In the genomic region with DNA sequence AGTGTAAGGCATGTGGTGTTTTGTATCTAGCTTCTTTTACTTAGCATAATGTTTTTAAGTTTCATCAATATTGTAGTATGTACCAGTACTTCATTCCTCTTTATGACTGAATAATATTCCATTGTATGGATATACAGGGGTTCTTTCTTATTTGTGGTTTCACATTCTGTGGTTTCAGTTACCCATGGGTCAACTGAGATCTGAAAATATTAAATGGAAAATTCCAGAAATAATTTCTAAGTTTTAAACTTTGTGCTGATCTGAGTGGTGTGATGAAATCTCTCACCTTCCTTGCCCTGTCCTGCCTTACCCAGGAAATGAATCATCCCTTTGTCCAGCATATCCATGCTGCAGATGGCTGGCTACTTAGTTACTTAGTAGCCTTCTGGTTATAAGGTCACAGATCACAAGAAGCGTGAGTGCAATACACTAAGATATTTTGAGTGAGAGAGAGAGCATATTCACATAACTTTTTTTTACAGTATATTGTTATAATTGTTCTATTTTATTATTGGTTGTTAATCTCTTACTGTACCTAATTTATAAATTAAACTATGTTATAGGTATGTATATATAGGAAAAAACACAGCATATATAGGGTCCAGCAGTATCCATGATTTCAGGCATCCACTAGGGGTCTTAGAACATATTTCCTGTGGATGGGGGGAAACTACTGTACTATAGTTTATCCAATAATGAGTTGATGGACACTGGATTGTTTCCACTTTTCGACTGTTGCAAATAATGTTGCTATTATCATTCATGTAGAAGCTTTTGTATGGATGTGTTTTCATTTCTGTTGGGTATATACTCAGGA, we compare ENCODE assay signal across 12 cellular contexts. TPM values are rescaled to one million over a fixed set of nuclear protein-coding genes. Genes with fewer than 3 reads are reported as not detected.
A peak's percentile ranks its signal among the peaks of the same experiment; 100 is the strongest.
DNase-seq lines count a peak whose midpoint lies in the region; ATAC-seq, FAIRE-seq and TF ChIP-seq lines count a peak whose summit lies in the region.
"Had no signal": no experiment of that assay in that cellular context is flagged by ENCODE, and none has a peak within 500 bp of the region (broad histone marks: within the 10 kb centered on the region; RNA-seq: fewer than 3 reads in every experiment).

No MANE protein-coding gene starts in this region.

- no peaks in the 10 kb centered on the region for H3K36me3 ChIP-seq in pancreas

- H3K56ac ChIP-seq in H9 (ENCODE audit: insufficient read length, low read depth, low read length): no peak overlapping the region

- H3K4me1 ChIP-seq in H9 (ENCODE audit: insufficient read depth, low read length): no peaks in the 10 kb centered on the region
- peaks cover 0 to 18% (median 5%) of the 10 kb centered on the region in 3 donors for H3K4me1 ChIP-seq in pancreas

- peaks cover 5 to 17% (median 6%) of the 10 kb centered on the region in 3 experiments; a peak in 4 of 7 replicates for H3K36me3 Mint-ChIP-seq in H9 (ENCODE audit: insufficient read depth in 1 of 3, low read depth in 3 of 3)
- peaks cover 13% of the 10 kb centered on the region for H3K36me3 Mint-ChIP-seq in effector memory CD8-positive, alpha-beta T cell (ENCODE audit: insufficient read depth)

- H3K14ac ChIP-seq in H9 (ENCODE audit: insufficient read depth, low read length): no peak overlapping the region

- H4K8ac ChIP-seq in H9 (replicated peaks; ENCODE audit: insufficient read length, low read depth, low read length): no peak overlapping the region

- H3K9me3 ChIP-seq in H9 (ENCODE audit: control insufficient read depth, low read depth, low read length) (no peaks in the 10 kb centered on the region), pancreas (no peaks in the 10 kb centered on the region)
- H3K9me3 ChIP-seq: stomach had no signal

- no peaks in the 10 kb centered on the region for H3K27me3 Mint-ChIP-seq in H9 (ENCODE audit: low read depth)
- H3K27me3 Mint-ChIP-seq in effector memory CD8-positive, alpha-beta T cell: no peaks in the 10 kb centered on the region
- H3K27me3 Mint-ChIP-seq: memory B cell had no signal

- TF ChIP-seq CTCF in H9 (conservative IDR thresholded peaks at IDR 0.05): peak; percentile 24; the same call in 1 of the 3 replicates
- no peak for TF ChIP-seq CTCF in pancreas (IDR thresholded peaks at IDR 0.05)

- no peaks in the 10 kb centered on the region for H3K79me1 ChIP-seq in H9 (ENCODE audit: insufficient read depth, low read depth, low read length, poor library complexity, severe bottlenecking)

- H3K4me1 Mint-ChIP-seq in H9: peaks cover 12 to 21% of the 10 kb centered on the region in 2 experiments
- H3K4me1 Mint-ChIP-seq in effector memory CD8-positive, alpha-beta T cell (ENCODE audit: low read depth in 2 of 2): peaks cover 4 to 32% of the 10 kb centered on the region in 2 donors
- H3K4me1 Mint-ChIP-seq: memory B cell had no signal

- peak; percentile 57 for FAIRE-seq in pancreas (lab: Jason Lieb, UNC)

- no peak overlapping the region for H3K23ac ChIP-seq in H9 (ENCODE audit: insufficient read length, low read depth, low read length)

- H3K18ac ChIP-seq in H9 (ENCODE audit: insufficient read length, low read depth, low read length): no peak overlapping the region

- H3K4me3 Mint-ChIP-seq in H9: no peak overlapping the region
- no peak overlapping the region for H3K4me3 Mint-ChIP-seq in effector memory CD8-positive, alpha-beta T cell
- H3K4me3 Mint-ChIP-seq: memory B cell; T-helper 1 cell treated with Interleukin-12 subunit alpha and Interleukin-12 subunit beta and Interleukin-4 antibody, amounts not matched to agents 30 μg/mL and 1 μg/mL, for 36 hours had no signal

- no peak overlapping the region for H2BK120ac ChIP-seq in H9 (ENCODE audit: low read depth, low read length, poor library complexity, severe bottlenecking)

- no peak overlapping the region for H3K9ac ChIP-seq in H9 (ENCODE audit: extremely low read depth, insufficient read length, low read length)

- no peaks in the 10 kb centered on the region for H4K20me1 ChIP-seq in H9 (ENCODE audit: control insufficient read depth, insufficient read depth, insufficient read length)

- no peak overlapping the region for H4K5ac ChIP-seq in H9 (ENCODE audit: insufficient read length, low read depth, low read length)

- H3K27me3 ChIP-seq in H9 (ENCODE audit: insufficient read depth, low read length): no peaks in the 10 kb centered on the region
- no peaks in the 10 kb centered on the region for H3K27me3 ChIP-seq in pancreas
- H3K27me3 ChIP-seq: stomach had no signal

- H3K9me3 Mint-ChIP-seq in H9: no peaks in the 10 kb centered on the region
- H3K9me3 Mint-ChIP-seq in effector memory CD8-positive, alpha-beta T cell: no peaks in the 10 kb centered on the region
- H3K9me3 Mint-ChIP-seq: memory B cell; T-helper 1 cell treated with Interleukin-12 subunit alpha and Interleukin-12 subunit beta and Interleukin-4 antibody, amounts not matched to agents 30 μg/mL and 1 μg/mL, for 36 hours had no signal

- H3K4me3 ChIP-seq in pancreas: no peak overlapping the region
- H3K4me3 ChIP-seq: stomach had no signal

- H3T11ph ChIP-seq in H9 (ENCODE audit: low read length): no peak overlapping the region

- no peak overlapping the region for H2BK15ac ChIP-seq in H9 (ENCODE audit: low read depth, low read length)

- H3K27ac Mint-ChIP-seq in H9: no peak overlapping the region; a peak in 1 of 7 replicates
- no peak overlapping the region for H3K27ac Mint-ChIP-seq in effector memory CD8-positive, alpha-beta T cell
- H3K27ac Mint-ChIP-seq: memory B cell; T-helper 1 cell treated with Interleukin-12 subunit alpha and Interleukin-12 subunit beta and Interleukin-4 antibody, amounts not matched to agents 30 μg/mL and 1 μg/mL, for 36 hours had no signal

- DNase-seq in H9: no peak
- peak; percentile 77 for DNase-seq in RKO (ENCODE audit: low spot score)
- peak; percentile 46 for DNase-seq in fibroblast of gingiva (ENCODE audit: low read depth)
- DNase-seq in pancreas: no peak
- no peak for DNase-seq in DMS 273 treated with DMSO at 0.1 percent for 48 hours (lab: John Stamatoyannopoulos, UW)
- DNase-seq in effector memory CD8-positive, alpha-beta T cell: no peak
- no peak for DNase-seq in NCI-H82 (lab: John Stamatoyannopoulos, UW)
- DNase-seq: activated T-cell treated with anti-CD3 and anti-CD28 coated beads, Interleukin-2, amount 50 U/mL, for 1 hour; stomach had no signal

- H2AFZ ChIP-seq in H9 (ENCODE audit: low read length): no peak overlapping the region

- H3K4me2 ChIP-seq in H9 (ENCODE audit: insufficient read depth, insufficient read length, low read length): no peak overlapping the region

- no peak overlapping the region for H2BK20ac ChIP-seq in H9 (ENCODE audit: low read depth, low read length, poor library complexity, severe bottlenecking)

- H3K23me2 ChIP-seq in H9 (ENCODE audit: insufficient read length, low read depth, low read length, poor library complexity, severe bottlenecking): no peaks in the 10 kb centered on the region

- H2AK5ac ChIP-seq in H9 (ENCODE audit: insufficient read length, low read length): no peak overlapping the region

- intact Hi-C loops in pancreas (cut with DNase I): no loop called here

- peaks cover 3% of the 10 kb centered on the region; the same call in 1 of the 2 replicates for H3K79me2 ChIP-seq in H9 (ENCODE audit: insufficient read depth, low read length)

- no peak overlapping the region for H2BK12ac ChIP-seq in H9 (ENCODE audit: insufficient read length, low read depth, low read length)

- no peak overlapping the region for H3K27ac ChIP-seq in H9 (ENCODE audit: insufficient read length, low read depth, low read length)
- H3K27ac ChIP-seq in pancreas: no peak overlapping the region
- H3K27ac ChIP-seq: stomach had no signal

- H4K91ac ChIP-seq in H9 (ENCODE audit: insufficient read length, low read depth, low read length): no peak overlapping the region

- no peak overlapping the region for H3K4ac ChIP-seq in H9 (ENCODE audit: low read depth, low read length)

- peak in 1 of 4 donors; percentile 30 for ATAC-seq in pancreas
- no peak for ATAC-seq in effector memory CD8-positive, alpha-beta T cell (replicated peaks)
- no peak for ATAC-seq in GM18909 (IDR thresholded peaks at IDR 0.05; ENCODE audit: poor library complexity, unreplicated experiment)

- no CpG with 5 or more reads among the region's 2 CpGs for WGBS in H9 (ENCODE audit: extremely low coverage, insufficient read length, low lambda C conversion rate)
- WGBS in pancreas, 2 donors: 93 to 97% methylated on average over 2 of the region's 2 CpGs

- no peak overlapping the region for H2BK5ac ChIP-seq in H9 (ENCODE audit: insufficient read length, low read length)

RNA-seq across cellular contexts. Expression of a gene that starts 59.6 kb away (rescaled TPM):
- total RNA-seq in H9 (2021) (not detected in 2 replicates), pancreas (not detected)
- polyA plus RNA-seq in pancreas: not detected
- total RNA-seq: stomach had no signal

Comparison
In these comparisons a context has a peak if more than half of its experiments do, and no peak if none do; other contexts are left out.
1. DNase-seq: peak in RKO (single experiment) and fibroblast of gingiva (single experiment); none in H9 (single experiment), pancreas (0 of 6), DMS 273 treated with DMSO at 0.1 percent for 48 hours (single experiment), effector memory CD8-positive, alpha-beta T cell (0 of 3) and NCI-H82 (single experiment).